ENCODE assay signal across 12 cellular contexts in genomic region chr3:11624161-11624560, GRCh38. TPM values are rescaled to one million over a fixed set of nuclear protein-coding genes. Genes with fewer than 3 reads are reported as not detected.
DNase-seq lines count a peak whose midpoint lies in the region; ATAC-seq, FAIRE-seq and TF ChIP-seq lines count a peak whose summit lies in the region.
"Had no signal": no experiment of that assay in that cellular context is flagged by ENCODE, and none has a peak within 500 bp of the region (broad histone marks: within the 10 kb centered on the region; RNA-seq: fewer than 3 reads in every experiment).

No MANE protein-coding gene starts in this region.

- no peak for TF ChIP-seq CTCF in K562 (IDR thresholded peaks at IDR 0.05 in 2 of 3, conservative IDR thresholded peaks at IDR 0.05 in 1 of 3; ENCODE audit: insufficient read depth in 2 of 3, low read depth in 1 of 3, low read length in 3 of 3)

- H3K36me3 ChIP-seq in K562 (ENCODE audit: control insufficient read depth, insufficient read depth, low read length): no peaks in the 10 kb centered on the region

- H3K4me2 ChIP-seq in K562 (ENCODE audit: insufficient read depth, low read length): no peak overlapping the region

- intact Hi-C loops in K562 (cut with micrococcal nuclease): no loop called here

- H3K9ac ChIP-seq in K562 (ENCODE audit: insufficient read depth in 1 of 2, low read depth in 2 of 2, low read length in 2 of 2): no peak overlapping the region

- peaks cover 4% of the 10 kb centered on the region; the same call in 1 of the 2 replicates for H4K20me1 ChIP-seq in K562 (replicated peaks; ENCODE audit: control insufficient read depth, insufficient read depth, low read length)

- H3K4me1 ChIP-seq in K562 (replicated peaks in 1 of 2; ENCODE audit: control insufficient read depth in 2 of 2, insufficient read depth in 2 of 2, low read length in 2 of 2): no peaks in the 10 kb centered on the region; a peak in 3 of 5 replicates

- POLR2A ChIA-PET in K562 (lab: Yijun Ruan, JAX): no interaction called here

- H3K4me3 ChIP-seq in K562: no peak overlapping the region

- 32% methylated on average over 8 of the region's 8 CpGs for WGBS in K562 (ENCODE audit: insufficient coverage, low coverage, missing lambda C conversion rate)

- H3K79me2 ChIP-seq in K562 (ENCODE audit: control insufficient read depth, insufficient read depth, low read length): peaks cover 24% of the 10 kb centered on the region

- CTCF ChIA-PET in K562 (lab: Yijun Ruan, JAX; ENCODE audit: low intra/inter-chr PET ratio): no interaction called here

- no peak overlapping the region for H2AFZ ChIP-seq in K562 (ENCODE audit: low read depth, low read length)

- TF ChIP-seq EP300 in K562 (IDR thresholded peaks at IDR 0.05; ENCODE audit: low read length): no peak

- no peaks in the 10 kb centered on the region for H3K9me1 ChIP-seq in K562 (ENCODE audit: control insufficient read depth, insufficient read depth, low read length)

- DNase-seq in GM12892 (ENCODE audit: insufficient read length) (no peak), T-helper 9 cell (peak; percentile 15), K562 (ENCODE audit: extremely low read depth in 1 of 4, low spot score in 3 of 4) (no peak), caudate nucleus (lab: John Stamatoyannopoulos, UW) (no peak), ecto neural progenitor cell (ENCODE audit: low spot score) (no peak), COR-L47 (lab: John Stamatoyannopoulos, UW) (no peak)
- DNase-seq in stimulated activated CD4-positive, alpha-beta T cell treated with anti-CD3 and anti-CD28 coated beads, Interleukin-15, amount 100 ng/mL, for 48 hours (ENCODE audit: low read depth in 2 of 2): peak; percentile 75
- DNase-seq in effector CD8-positive, alpha-beta T cell (lab: John Stamatoyannopoulos, UW): no peak
- DNase-seq: amygdala, Calu3, hippocampal formation had no signal

- TF ChIP-seq POLR2A in GM12892 (IDR thresholded peaks at IDR 0.05; ENCODE audit: low read depth, low read length) (no peak), K562 (conservative IDR thresholded peaks at IDR 0.05) (no peak)

- FAIRE-seq in GM12892 (lab: Jason Lieb, UNC) (peak; percentile 17), K562 (lab: Jason Lieb, UNC) (no peak)
- FAIRE-seq: HTR-8/SVneo had no signal

- no peak overlapping the region for H3K27ac ChIP-seq in K562 (ENCODE audit: extremely low read depth, low read depth, low read length)
- no peak overlapping the region for H3K27ac ChIP-seq in caudate nucleus (ENCODE audit: low read depth, low read length)

- H3K27me3 ChIP-seq in K562 (ENCODE audit: control insufficient read depth in 2 of 2, insufficient read depth in 2 of 2, low read length in 2 of 2): 0 out of 5 replicates have a peak, but pooled peaks cover 0 to 6% of the 10 kb centered on the region in 2 experiments

- no peak for ATAC-seq in K562

- no peaks in the 10 kb centered on the region for H3K9me3 ChIP-seq in K562 (replicated peaks; ENCODE audit: control insufficient read depth, insufficient read depth, low read depth, low read length)

- TF ChIP-seq RAD21 in K562 (CRISPR knock-in tag; conservative IDR thresholded peaks at IDR 0.05 in 1 of 2, IDR thresholded peaks at IDR 0.05 in 1 of 2): no peak

- BruUV-seq in K562 (replicated peaks; lab: Mats Ljungman, UMichigan): no TSS peak

- in situ Hi-C loops in K562 (cut with MboI): no loop called here

TF ChIP-seq in K562, 482 proteins besides CTCF, POLR2A, EP300 and RAD21:
- TF ChIP-seq SMAD4 (CRISPR knock-in tag; conservative IDR thresholded peaks at IDR 0.05): no peak
- 0 out of 2 replicates have a peak, but pooled peaks have one; percentile 14 for TF ChIP-seq CREM (IDR thresholded peaks at IDR 0.05; ENCODE audit: low read depth)
- no peak for TF ChIP-seq ATF1 (CRISPR knock-in tag; IDR thresholded peaks at IDR 0.05)
- peak; percentile 9; the same call in 1 of the 2 replicates for TF ChIP-seq ATF1 (tag; IDR thresholded peaks at IDR 0.05)
TF ChIP-seq in K562: peak in this region for 2.

RNA-seq across cellular contexts. Expression of gene VGLL4, which starts 19.6 kb away (rescaled TPM):
- 36.5 TPM for polyA plus RNA-seq in GM12892 (2012; ENCODE audit: missing spikeins)
- total RNA-seq in K562 (2011; cell fraction: chromatin; rRNA removed; ENCODE audit: low replicate concordance): 17.9 and 20.7 TPM in 2 replicates
- total RNA-seq in K562 (2011; cell fraction: nucleolus; rRNA removed): 12.3 and 14.2 TPM in 2 replicates
- 15.4 and 21.1 TPM in 2 replicates for total RNA-seq in K562 (2011; cell fraction: nucleoplasm; rRNA removed)
- total RNA-seq in K562 (2014; rRNA removed) (5.6 and 7.8 TPM in 2 replicates), K562 (2014; rRNA removed; fragmentation: Illumina TruSeq; extraction: Trizol) (6.2 and 6.5 TPM in 2 replicates), K562 (2015; rRNA removed; fragmentation: Illumina TruSeq; extraction: Trizol) (8.6 and 9.1 TPM in 2 replicates), K562 (2021) (10.9 and 11.5 TPM in 2 replicates)
- polyA plus RNA-seq in K562 (2011; rRNA removed) (10.3 and 15.9 TPM in 2 replicates), K562 (2014; fragmentation: Illumina TruSeq; extraction: Trizol) (7.8 and 9.5 TPM in 2 replicates), K562 (2014; fragmentation: Nextera tagmentation; extraction: Ambion mirVana) (1 to 10 TPM in 1 of 2 experiments, under 1 TPM in 1; 0.27 to 1.0 TPM), K562 (2014; rRNA removed) (10.2 and 13.3 TPM in 2 replicates)
- 18.6 and 19.8 TPM in 2 replicates for polyA plus RNA-seq in K562 (2011; cell fraction: cytosol; rRNA removed)
- polyA plus RNA-seq in K562 (2011; cell fraction: nucleus; rRNA removed): 20.0 and 20.9 TPM in 2 replicates
- polyA plus RNA-seq in K562 (2012): 10.6 and 13.2 TPM in 2 replicates
- polyA minus RNA-seq in K562 (2011; rRNA and poly(A)+ RNA removed): 9.5 and 10.5 TPM in 2 replicates
- 5.0 and 10.6 TPM in 2 replicates for polyA minus RNA-seq in K562 (2011; cell fraction: cytosol; rRNA and poly(A)+ RNA removed)
- polyA minus RNA-seq in K562 (2011; cell fraction: nucleus; rRNA and poly(A)+ RNA removed): 10.1 and 16.2 TPM in 2 replicates

Comparison
In these comparisons a context has a peak if more than half of its experiments do, and no peak if none do; other contexts are left out.
1. DNase-seq: peak in T-helper 9 cell (single experiment) and stimulated activated CD4-positive, alpha-beta T cell treated with anti-CD3 and anti-CD28 coated beads, Interleukin-15, amount 100 ng/mL, for 48 hours (2 of 2); none in GM12892 (single experiment), K562 (0 of 4), caudate nucleus (0 of 61), effector CD8-positive, alpha-beta T cell (single experiment), ecto neural progenitor cell (single experiment) and COR-L47 (single experiment).